ENCODE assay signal across 20 cellular contexts in the genomic region with DNA sequence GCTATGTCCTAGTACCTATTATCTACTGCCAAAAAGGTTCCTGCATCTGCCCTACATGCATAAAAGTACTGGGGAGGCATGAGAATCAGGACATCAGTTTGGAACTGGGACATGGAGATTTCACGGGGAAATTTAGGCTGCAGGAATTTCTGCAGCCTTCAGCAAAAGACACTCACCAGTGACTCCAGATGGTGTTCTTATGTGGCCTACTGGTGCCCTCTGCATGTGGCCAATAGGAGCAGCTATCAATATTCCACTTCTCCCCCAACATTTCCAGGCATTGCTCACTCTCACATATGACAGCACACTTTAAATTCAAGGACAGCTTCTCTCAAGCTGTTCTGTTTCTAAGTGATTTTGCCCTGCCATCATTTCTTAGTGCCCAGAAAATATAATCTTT.
DNase-seq lines count a peak whose midpoint lies in the region; ATAC-seq and TF ChIP-seq lines count a peak whose summit lies in the region.
"Had no signal": no experiment of that assay in that cellular context is flagged by ENCODE, and none has a peak within 500 bp of the region (broad histone marks: within the 10 kb centered on the region; RNA-seq: fewer than 3 reads in every experiment).

No MANE protein-coding gene starts in this region.

- H3K79me2 ChIP-seq in DND-41 (ENCODE audit: insufficient read depth, low read length) (no peaks in the 10 kb centered on the region), PC-9 (ENCODE audit: low read depth) (no peaks in the 10 kb centered on the region)

- H4K20me1 ChIP-seq in DND-41 (ENCODE audit: insufficient read depth, low read length) (no peaks in the 10 kb centered on the region), PC-9 (ENCODE audit: insufficient read depth) (no peaks in the 10 kb centered on the region)

- ATAC-seq in DND-41 (ENCODE audit: insufficient read depth, low read depth) = no peak
- no peak for ATAC-seq in HG03342 (IDR thresholded peaks at IDR 0.05; ENCODE audit: unreplicated experiment)
- ATAC-seq in HG03457 (IDR thresholded peaks at IDR 0.05; ENCODE audit: unreplicated experiment) = no peak
- ATAC-seq in GM21381 (IDR thresholded peaks at IDR 0.05; ENCODE audit: unreplicated experiment) = no peak
- ATAC-seq: activated naive CD8-positive, alpha-beta T cell treated with anti-CD3 and anti-CD28 coated beads, Interleukin-2, amount 50 U/mL, for 24 hours; body of pancreas had no signal

- TF ChIP-seq CTCF in DND-41 (IDR thresholded peaks at IDR 0.05; ENCODE audit: borderline replicate concordance, extremely low read depth, low read length, poor library complexity, severe bottlenecking) = peak; percentile 5
- peak; percentile 30; the same call in 1 of the 2 replicates for TF ChIP-seq CTCF in PC-9 (conservative IDR thresholded peaks at IDR 0.05)
- no peak for TF ChIP-seq CTCF in glutamatergic neuron (IDR thresholded peaks at IDR 0.05; ENCODE audit: partially characterized antibody, unreplicated experiment)

- no peak overlapping the region for H3K9ac ChIP-seq in DND-41 (ENCODE audit: low read depth, low read length)

- no TSS peak for BruUV-seq in PC-9 (replicated peaks; lab: Mats Ljungman, UMichigan)

- H3K36me3 ChIP-seq in DND-41 (ENCODE audit: insufficient read depth, low read length) (no peaks in the 10 kb centered on the region), PC-9 (ENCODE audit: low read depth) (no peaks in the 10 kb centered on the region)
- H3K36me3 ChIP-seq: prostate gland, transverse colon had no signal

- intact Hi-C loops in PC-9 (cut with micrococcal nuclease; ENCODE audit: unreplicated experiment) = no loop called here

- CTCF ChIA-PET in PC-9 (lab: Charles Lee) = no interaction called here

- H3K4me3 Mint-ChIP-seq in glutamatergic neuron (ENCODE audit: unreplicated experiment) = no peak overlapping the region
- H3K4me3 Mint-ChIP-seq: activated naive CD8-positive, alpha-beta T cell treated with anti-CD3 and anti-CD28 coated beads, Interleukin-2, amount 50 U/mL, for 24 hours; stimulated activated naive CD8-positive, alpha-beta T cell treated with anti-CD3 and anti-CD28 coated beads, Interleukin-15, Interleukin-2, amounts not matched to agents 100 ng/mL and 50 ng/mL, for 24 hours; T-helper 1 cell treated with Interleukin-12 subunit alpha and Interleukin-12 subunit beta and Interleukin-4 antibody, amounts not matched to agents 30 μg/mL and 1 μg/mL, for 36 hours had no signal

- H3K4me3 ChIP-seq in DND-41 (ENCODE audit: low read depth in 1 of 2, low read length in 2 of 2) = no peak overlapping the region
- no peak overlapping the region for H3K4me3 ChIP-seq in PC-9
- H3K4me3 ChIP-seq: body of pancreas, prostate gland, transverse colon had no signal

- H3K36me3 Mint-ChIP-seq in glutamatergic neuron (ENCODE audit: unreplicated experiment) = no peaks in the 10 kb centered on the region

- no peaks in the 10 kb centered on the region for H3K9me3 Mint-ChIP-seq in glutamatergic neuron (ENCODE audit: unreplicated experiment)
- H3K9me3 Mint-ChIP-seq: activated naive CD8-positive, alpha-beta T cell treated with anti-CD3 and anti-CD28 coated beads, Interleukin-2, amount 50 U/mL, for 24 hours; stimulated activated naive CD8-positive, alpha-beta T cell treated with anti-CD3 and anti-CD28 coated beads, Interleukin-15, Interleukin-2, amounts not matched to agents 100 ng/mL and 50 ng/mL, for 24 hours; T-helper 1 cell treated with Interleukin-12 subunit alpha and Interleukin-12 subunit beta and Interleukin-4 antibody, amounts not matched to agents 30 μg/mL and 1 μg/mL, for 36 hours had no signal

- POLR2A ChIA-PET in PC-9 (lab: Charles Lee; ENCODE audit: unreplicated experiment) = no interaction called here

- peaks cover 12% of the 10 kb centered on the region for H3K4me1 Mint-ChIP-seq in glutamatergic neuron (ENCODE audit: low read depth, unreplicated experiment)
- H3K4me1 Mint-ChIP-seq: activated naive CD8-positive, alpha-beta T cell treated with anti-CD3 and anti-CD28 coated beads, Interleukin-2, amount 50 U/mL, for 24 hours had no signal

- H2AFZ ChIP-seq in DND-41 (ENCODE audit: low read depth, low read length) = no peak overlapping the region
- no peak overlapping the region for H2AFZ ChIP-seq in PC-9

- H3K27me3 ChIP-seq in DND-41 (ENCODE audit: insufficient read depth, low read length, poor library complexity) = no peaks in the 10 kb centered on the region
- H3K27me3 ChIP-seq in PC-9 (ENCODE audit: insufficient read depth, low read depth) = no peaks in the 10 kb centered on the region
- H3K27me3 ChIP-seq: body of pancreas, transverse colon had no signal

- peak; percentile 28 for DNase-seq in Ammon's horn (ENCODE audit: low spot score)
- no peak for DNase-seq in DND-41
- peak in 1 of 2 experiments; percentile 3 for DNase-seq in PC-9
- peak; percentile 23 for DNase-seq in glutamatergic neuron
- DNase-seq: activated CD4-positive, alpha-beta T cell treated with anti-CD3 and anti-CD28 coated beads, Interleukin-2, amount 50 U/mL, for 4 hours; activated effector memory CD4-positive, alpha-beta T cell treated with anti-CD3 and anti-CD28 coated beads, Interleukin-2, amount 50 U/mL, for 16 hours; activated naive CD8-positive, alpha-beta T cell treated with anti-CD3 and anti-CD28 coated beads, Interleukin-2, amount 50 U/mL, for 24 hours; AML-193; body of pancreas; head of caudate nucleus; NCI-H1092; small intestine; stimulated activated CD4-positive, alpha-beta T cell treated with anti-CD3 and anti-CD28 coated beads, Interleukin-4, amount 100 ng/mL, for 1 hour; transverse colon had no signal

- H3K27ac ChIP-seq in DND-41 (ENCODE audit: low read length) = no peak overlapping the region
- H3K27ac ChIP-seq in PC-9 = no peak overlapping the region
- H3K27ac ChIP-seq: body of pancreas, prostate gland, transverse colon had no signal

- H3K4me2 ChIP-seq in DND-41 (ENCODE audit: insufficient read depth, low read length) (no peak overlapping the region), PC-9 (no peak overlapping the region)

- no peaks in the 10 kb centered on the region for H3K9me2 ChIP-seq in PC-9 (ENCODE audit: insufficient read depth)

- H3F3A ChIP-seq in PC-9 (ENCODE audit: insufficient read depth, low read depth) = no peaks in the 10 kb centered on the region

- no peaks in the 10 kb centered on the region for H3K9me3 ChIP-seq in DND-41 (ENCODE audit: insufficient read depth, low read length, severe bottlenecking)
- no peaks in the 10 kb centered on the region for H3K9me3 ChIP-seq in PC-9 (ENCODE audit: insufficient read depth, low read depth)
- H3K9me3 ChIP-seq: body of pancreas, prostate gland, transverse colon had no signal

- no peaks in the 10 kb centered on the region for H3K27me3 Mint-ChIP-seq in glutamatergic neuron (ENCODE audit: unreplicated experiment)
- H3K27me3 Mint-ChIP-seq: activated naive CD8-positive, alpha-beta T cell treated with anti-CD3 and anti-CD28 coated beads, Interleukin-2, amount 50 U/mL, for 24 hours; stimulated activated naive CD8-positive, alpha-beta T cell treated with anti-CD3 and anti-CD28 coated beads, Interleukin-15, Interleukin-2, amounts not matched to agents 100 ng/mL and 50 ng/mL, for 24 hours had no signal

- H3K4me1 ChIP-seq in DND-41 (ENCODE audit: insufficient read depth, low read length) (no peaks in the 10 kb centered on the region), PC-9 (replicated peaks; ENCODE audit: insufficient read depth) (no peaks in the 10 kb centered on the region)
- H3K4me1 ChIP-seq: body of pancreas, prostate gland, transverse colon had no signal

- H3K27ac Mint-ChIP-seq in glutamatergic neuron (ENCODE audit: unreplicated experiment) = peak overlapping the region; percentile 48
- H3K27ac Mint-ChIP-seq: activated naive CD8-positive, alpha-beta T cell treated with anti-CD3 and anti-CD28 coated beads, Interleukin-2, amount 50 U/mL, for 24 hours; stimulated activated naive CD8-positive, alpha-beta T cell treated with anti-CD3 and anti-CD28 coated beads, Interleukin-15, Interleukin-2, amounts not matched to agents 100 ng/mL and 50 ng/mL, for 24 hours; T-helper 1 cell treated with Interleukin-12 subunit alpha and Interleukin-12 subunit beta and Interleukin-4 antibody, amounts not matched to agents 30 μg/mL and 1 μg/mL, for 36 hours had no signal
